In the genomic region with DNA sequence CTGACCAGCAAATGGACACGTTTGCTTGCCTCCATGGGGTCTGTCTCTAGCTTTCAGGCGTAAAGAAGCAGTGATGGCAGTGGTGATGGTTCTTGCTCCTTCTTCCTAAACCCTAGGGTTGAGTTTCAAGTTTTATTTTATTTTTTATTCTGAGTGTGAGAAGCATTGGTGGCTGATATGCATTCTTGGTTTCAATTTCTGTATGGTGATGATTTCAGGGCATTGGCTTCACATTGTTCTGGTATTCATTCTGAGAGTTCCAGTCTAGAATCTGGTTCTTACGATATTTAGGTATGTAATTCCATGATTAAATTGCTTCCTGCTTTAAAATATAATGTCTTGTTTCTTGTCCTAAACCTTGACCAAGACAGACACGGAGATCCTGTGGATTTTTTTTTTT, we compare ENCODE assay signal across 18 cellular contexts.
DNase-seq lines count a peak whose midpoint lies in the region; ATAC-seq, FAIRE-seq and TF ChIP-seq lines count a peak whose summit lies in the region.
"Had no signal": no experiment of that assay in that cellular context is flagged by ENCODE, and none has a peak within 500 bp of the region (broad histone marks: within the 10 kb centered on the region; RNA-seq: fewer than 3 reads in every experiment).

No MANE protein-coding gene starts in this region.

- H3K9ac ChIP-seq in GM12878 (ENCODE audit: control insufficient read depth, insufficient read depth, low read length) (no peak overlapping the region), trophoblast cell (ENCODE audit: low read length) (peak overlapping the region; percentile 73)

- no peaks in the 10 kb centered on the region for H3K79me1 ChIP-seq in trophoblast cell (ENCODE audit: low read length)

- H3K4me1 ChIP-seq in GM12878 (ENCODE audit: control insufficient read depth, insufficient read depth, low read length) = no peaks in the 10 kb centered on the region
- H3K4me1 ChIP-seq in trophoblast cell (ENCODE audit: control insufficient read depth in 1 of 2, insufficient read depth in 2 of 2, low read length in 2 of 2) = no peaks in the 10 kb centered on the region

- H4K20me1 ChIP-seq in GM12878 (ENCODE audit: control insufficient read depth, insufficient read depth) = no peaks in the 10 kb centered on the region

- H4K91ac ChIP-seq in trophoblast cell (ENCODE audit: low read depth, low read length) = no peak overlapping the region

- H3K18ac ChIP-seq in trophoblast cell (ENCODE audit: low read length) = no peak overlapping the region

- H3K27me3 ChIP-seq in GM12878 (replicated peaks in 1 of 2; ENCODE audit: control insufficient read depth in 2 of 2, insufficient read depth in 2 of 2, low read length in 1 of 2) = no peaks in the 10 kb centered on the region
- no peaks in the 10 kb centered on the region for H3K27me3 ChIP-seq in trophoblast cell (ENCODE audit: insufficient read depth, low read length)

- DNase-seq in GM12878 (ENCODE audit: low read depth, low spot score) = no peak
- DNase-seq in trophoblast cell = no peak
- DNase-seq in NCI-H226 = no peak
- no peak for DNase-seq in G401 (ENCODE audit: low spot score)
- DNase-seq: C1 segment of cervical spinal cord; Calu3; CD4-positive, alpha-beta memory T cell; COR-L47; DMS153; DND-41; GDM1; GOT3; H9 had no signal

- no TSS peak for BruUV-seq in GM12878 (replicated peaks; lab: Mats Ljungman, UMichigan)

- no peak overlapping the region for H2BK120ac ChIP-seq in trophoblast cell (ENCODE audit: insufficient read depth, low read length, poor library complexity)

- RAD21 ChIA-PET in GM12878 (lab: Charles Lee; ENCODE audit: unreplicated experiment) = no interaction called here

- no peaks in the 10 kb centered on the region for H3K36me3 ChIP-seq in GM12878 (ENCODE audit: control insufficient read depth in 2 of 2, insufficient read depth in 2 of 2, low read length in 1 of 2)
- no peaks in the 10 kb centered on the region for H3K36me3 ChIP-seq in trophoblast cell (ENCODE audit: control insufficient read depth in 1 of 2, insufficient read depth in 2 of 2, low read length in 2 of 2)

- H3K27ac ChIP-seq in GM12878 (ENCODE audit: control insufficient read depth, insufficient read depth) = no peak overlapping the region
- H3K27ac ChIP-seq in trophoblast cell (ENCODE audit: low read depth, low read length) = no peak overlapping the region

- H3K4me2 ChIP-seq in GM12878 (ENCODE audit: control insufficient read depth, insufficient read depth) (no peak overlapping the region), trophoblast cell (ENCODE audit: low read length) (no peak overlapping the region)

- H3K23ac ChIP-seq in trophoblast cell (ENCODE audit: low read length) = no peak overlapping the region

- peak; percentile 41 for ATAC-seq in HG02798 (IDR thresholded peaks at IDR 0.05; ENCODE audit: poor library complexity, unreplicated experiment)
- peak; percentile 65 for ATAC-seq in GM12878
- ATAC-seq in GM19455 (IDR thresholded peaks at IDR 0.05; ENCODE audit: unreplicated experiment) = no peak
- ATAC-seq: HCT116 had no signal

- no peak for TF ChIP-seq CTCF in GM12878 (IDR thresholded peaks at IDR 0.05 in 2 of 3, conservative IDR thresholded peaks at IDR 0.05 in 1 of 3; ENCODE audit: control insufficient read depth in 2 of 3, extremely low read depth in 1 of 3, insufficient read depth in 1 of 3, low read depth in 3 of 3, low read length in 3 of 3)

- H2AFZ ChIP-seq in GM12878 (ENCODE audit: control insufficient read depth, low read depth, low read length) = no peak overlapping the region
- no peak overlapping the region for H2AFZ ChIP-seq in trophoblast cell (ENCODE audit: insufficient read depth, low read length, poor library complexity)

- CTCF ChIA-PET in GM12878 (lab: Yijun Ruan, JAX) = no interaction called here

- SMC1A ChIA-PET in GM12878 (lab: Charles Lee; ENCODE audit: uncharacterized antibody, unreplicated experiment) = interaction anchor here (1.6 kb wide), 1 partner anchor 8 kb away, joined by 4 read pairs; no protein-coding TSS in a partner anchor

- H3K9me3 ChIP-seq in GM12878 (replicated peaks; ENCODE audit: control insufficient read depth, insufficient read depth, low read length) (no peaks in the 10 kb centered on the region), trophoblast cell (ENCODE audit: insufficient read depth, low read depth, low read length) (no peaks in the 10 kb centered on the region)

- intact Hi-C loops in GM12878 (cut with micrococcal nuclease; ENCODE audit: unreplicated experiment) = no loop called here

- no peak for FAIRE-seq in GM12878 (lab: Jason Lieb, UNC)
- FAIRE-seq: GM12892, GM19239 had no signal

- no peak for TF ChIP-seq POLR2A in GM12878 (IDR thresholded peaks at IDR 0.05; ENCODE audit: low read depth, low read length)

- H3K4me3 ChIP-seq in GM12878 (no peak overlapping the region), trophoblast cell (ENCODE audit: low read depth, low read length) (no peak overlapping the region)

- H3K4ac ChIP-seq in trophoblast cell (ENCODE audit: low read depth, low read length) = no peak overlapping the region

- TF ChIP-seq RAD21 in GM12878 (IDR thresholded peaks at IDR 0.05; ENCODE audit: insufficient read depth, low read depth, low read length) = no peak

- H4K8ac ChIP-seq in trophoblast cell (ENCODE audit: low read depth, low read length) = no peak overlapping the region

- no peak for TF ChIP-seq EP300 in GM12878 (IDR thresholded peaks at IDR 0.05; ENCODE audit: borderline replicate concordance in 1 of 2, control insufficient read depth in 1 of 2, low read depth in 2 of 2, low read length in 2 of 2)

- H3K79me2 ChIP-seq in GM12878 (ENCODE audit: control insufficient read depth, insufficient read depth, low read length) (no peaks in the 10 kb centered on the region), trophoblast cell (ENCODE audit: control insufficient read depth, insufficient read depth, low read length, poor library complexity) (no peaks in the 10 kb centered on the region)

- no peak overlapping the region for H2AK5ac ChIP-seq in trophoblast cell (ENCODE audit: low read length)

- 20% methylated on average over 4 of the region's 4 CpGs for WGBS in GM12878 (ENCODE audit: insufficient coverage, insufficient replicate concordance, low lambda C conversion rate, missing lambda C conversion rate)
- no CpG with 5 or more reads among the region's 4 CpGs for WGBS in trophoblast cell (ENCODE audit: extremely low coverage, insufficient coverage, insufficient read length)

- H3K14ac ChIP-seq in trophoblast cell (ENCODE audit: low read length) = no peak overlapping the region

- no peak overlapping the region for H2BK12ac ChIP-seq in trophoblast cell (ENCODE audit: low read length)

- H2BK5ac ChIP-seq in trophoblast cell (ENCODE audit: low read depth, low read length, poor library complexity) = no peak overlapping the region

- no peak overlapping the region for H4K12ac ChIP-seq in trophoblast cell (ENCODE audit: low read depth, low read length)

- POLR2A ChIA-PET in GM12878 (lab: Charles Lee) = no interaction called here

- in situ Hi-C loops in GM12878 (cut with MboI) = no loop called here
- in situ Hi-C loops in G401 (cut with HindIII; ENCODE audit: low sequenced_read_pairs) = no loop called here

TF ChIP-seq in GM12878, 131 proteins besides CTCF, POLR2A, EP300 and RAD21 (continues in another document):
- TF ChIP-seq BACH1 (IDR thresholded peaks at IDR 0.05; ENCODE audit: borderline replicate concordance) (no peak), ZZZ3 (IDR thresholded peaks at IDR 0.05; ENCODE audit: control insufficient read depth, insufficient read length, low read depth) (no peak), KAT2A (conservative IDR thresholded peaks at IDR 0.05; ENCODE audit: control insufficient read depth, low read depth, low read length) (no peak)
- TF ChIP-seq, protein P1, sequence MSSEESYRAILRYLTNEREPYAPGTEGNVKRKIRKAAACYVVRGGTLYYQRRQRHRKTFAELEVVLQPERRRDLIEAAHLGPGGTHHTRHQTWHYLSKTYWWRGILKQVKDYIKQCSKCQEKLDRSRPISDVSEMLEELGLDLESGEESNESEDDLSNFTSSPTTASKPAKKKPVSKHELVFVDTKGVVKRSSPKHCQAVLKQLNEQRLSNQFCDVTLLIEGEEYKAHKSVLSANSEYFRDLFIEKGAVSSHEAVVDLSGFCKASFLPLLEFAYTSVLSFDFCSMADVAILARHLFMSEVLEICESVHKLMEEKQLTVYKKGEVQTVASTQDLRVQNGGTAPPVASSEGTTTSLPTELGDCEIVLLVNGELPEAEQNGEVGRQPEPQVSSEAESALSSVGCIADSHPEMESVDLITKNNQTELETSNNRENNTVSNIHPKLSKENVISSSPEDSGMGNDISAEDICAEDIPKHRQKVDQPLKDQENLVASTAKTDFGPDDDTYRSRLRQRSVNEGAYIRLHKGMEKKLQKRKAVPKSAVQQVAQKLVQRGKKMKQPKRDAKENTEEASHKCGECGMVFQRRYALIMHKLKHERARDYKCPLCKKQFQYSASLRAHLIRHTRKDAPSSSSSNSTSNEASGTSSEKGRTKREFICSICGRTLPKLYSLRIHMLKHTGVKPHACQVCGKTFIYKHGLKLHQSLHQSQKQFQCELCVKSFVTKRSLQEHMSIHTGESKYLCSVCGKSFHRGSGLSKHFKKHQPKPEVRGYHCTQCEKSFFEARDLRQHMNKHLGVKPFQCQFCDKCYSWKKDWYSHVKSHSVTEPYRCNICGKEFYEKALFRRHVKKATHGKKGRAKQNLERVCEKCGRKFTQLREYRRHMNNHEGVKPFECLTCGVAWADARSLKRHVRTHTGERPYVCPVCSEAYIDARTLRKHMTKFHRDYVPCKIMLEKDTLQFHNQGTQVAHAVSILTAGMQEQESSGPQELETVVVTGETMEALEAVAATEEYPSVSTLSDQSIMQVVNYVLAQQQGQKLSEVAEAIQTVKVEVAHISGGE (CRISPR knock-in tag; IDR thresholded peaks at IDR 0.05) = no peak
- TF ChIP-seq, protein P2, sequence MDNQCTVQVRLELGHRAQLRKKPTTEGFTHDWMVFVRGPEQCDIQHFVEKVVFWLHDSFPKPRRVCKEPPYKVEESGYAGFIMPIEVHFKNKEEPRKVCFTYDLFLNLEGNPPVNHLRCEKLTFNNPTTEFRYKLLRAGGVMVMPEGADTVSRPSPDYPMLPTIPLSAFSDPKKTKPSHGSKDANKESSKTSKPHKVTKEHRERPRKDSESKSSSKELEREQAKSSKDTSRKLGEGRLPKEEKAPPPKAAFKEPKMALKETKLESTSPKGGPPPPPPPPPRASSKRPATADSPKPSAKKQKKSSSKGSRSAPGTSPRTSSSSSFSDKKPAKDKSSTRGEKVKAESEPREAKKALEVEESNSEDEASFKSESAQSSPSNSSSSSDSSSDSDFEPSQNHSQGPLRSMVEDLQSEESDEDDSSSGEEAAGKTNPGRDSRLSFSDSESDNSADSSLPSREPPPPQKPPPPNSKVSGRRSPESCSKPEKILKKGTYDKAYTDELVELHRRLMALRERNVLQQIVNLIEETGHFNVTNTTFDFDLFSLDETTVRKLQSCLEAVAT (IDR thresholded peaks at IDR 0.05) = no peak
